Comparison of ENCODE assay signal across 20 cellular contexts in genomic region chrX:47179928-47180255, GRCh38. TPM values are rescaled to one million over a fixed set of nuclear protein-coding genes. Genes with fewer than 3 reads are reported as not detected.
DNase-seq lines count a peak whose midpoint lies in the region; ATAC-seq and TF ChIP-seq lines count a peak whose summit lies in the region.
"Had no signal": no experiment of that assay in that cellular context is flagged by ENCODE, and none has a peak within 500 bp of the region (broad histone marks: within the 10 kb centered on the region; RNA-seq: fewer than 3 reads in every experiment).

No MANE protein-coding gene starts in this region.

- peaks cover 0 to 100% of the 10 kb centered on the region in 2 donors for H3K36me3 ChIP-seq in gastroesophageal sphincter
- peaks cover 39% of the 10 kb centered on the region for H3K36me3 ChIP-seq in osteoblast (ENCODE audit: insufficient read depth, low read length)
- no peaks in the 10 kb centered on the region for H3K36me3 ChIP-seq in aorta (ENCODE audit: control insufficient read depth in 1 of 2, insufficient read depth in 2 of 2, low read length in 1 of 2)

- H3K27me3 ChIP-seq in gastroesophageal sphincter = no peaks in the 10 kb centered on the region
- H3K27me3 ChIP-seq in osteoblast (ENCODE audit: insufficient read depth, low read length) = no peaks in the 10 kb centered on the region
- H3K27me3 ChIP-seq in aorta (ENCODE audit: control insufficient read depth in 1 of 2, insufficient read depth in 2 of 2, low read length in 1 of 2) = no peaks in the 10 kb centered on the region
- no peaks in the 10 kb centered on the region; the same call in 1 of the 2 replicates for H3K27me3 ChIP-seq in H9 (ENCODE audit: insufficient read depth, low read length)

- H3K79me1 ChIP-seq in H9 (ENCODE audit: insufficient read depth, low read depth, low read length, poor library complexity, severe bottlenecking) = no peaks in the 10 kb centered on the region

- no peak for TF ChIP-seq CTCF in natural killer cell (IDR thresholded peaks at IDR 0.05)
- no peak for TF ChIP-seq CTCF in gastroesophageal sphincter (IDR thresholded peaks at IDR 0.05)
- TF ChIP-seq CTCF in osteoblast (IDR thresholded peaks at IDR 0.05; ENCODE audit: extremely low read depth, low read depth, low read length) = no peak
- TF ChIP-seq CTCF in H9 (conservative IDR thresholded peaks at IDR 0.05) = no peak

- H4K8ac ChIP-seq in H9 (replicated peaks; ENCODE audit: insufficient read length, low read depth, low read length) = no peak overlapping the region

- H3K27ac ChIP-seq in gastroesophageal sphincter = peak overlapping the region in 3 of 4 donors; percentile 26 to 57 (median 56)
- no peak overlapping the region for H3K27ac ChIP-seq in osteoblast (ENCODE audit: low read depth, low read length)
- no peak overlapping the region for H3K27ac ChIP-seq in aorta (ENCODE audit: low read depth in 1 of 2, low read length in 2 of 2)
- no peak overlapping the region for H3K27ac ChIP-seq in H9 (ENCODE audit: insufficient read length, low read depth, low read length)

- peaks cover 10% of the 10 kb centered on the region for H3K36me3 Mint-ChIP-seq in natural killer cell treated with Interleukin-12 subunit alpha and Interleukin-12 subunit beta and Interleukin-15 and Interleukin-18, amount 100 ng/mL, for 72 hours
- H3K36me3 Mint-ChIP-seq in natural killer cell (no peaks in the 10 kb centered on the region), H9 (ENCODE audit: insufficient read depth in 1 of 3, low read depth in 3 of 3) (peaks cover 48 to 83% (median 71%) of the 10 kb centered on the region in 3 experiments)

- peaks cover 0 to 7% of the 10 kb centered on the region in 2 donors for H3K4me1 Mint-ChIP-seq in natural killer cell treated with Interleukin-12 subunit alpha and Interleukin-12 subunit beta and Interleukin-15 and Interleukin-18, amount 100 ng/mL, for 72 hours (ENCODE audit: low read depth in 2 of 2)
- no peaks in the 10 kb centered on the region for H3K4me1 Mint-ChIP-seq in natural killer cell
- H3K4me1 Mint-ChIP-seq in H9 = no peaks in the 10 kb centered on the region
- H3K4me1 Mint-ChIP-seq: CD14-positive monocyte had no signal

- H3K27ac Mint-ChIP-seq in natural killer cell treated with Interleukin-12 subunit alpha and Interleukin-12 subunit beta and Interleukin-15 and Interleukin-18, amount 100 ng/mL, for 72 hours = no peak overlapping the region
- H3K27ac Mint-ChIP-seq in natural killer cell (no peak overlapping the region), H9 (no peak overlapping the region)

- no peak overlapping the region for H2BK20ac ChIP-seq in H9 (ENCODE audit: low read depth, low read length, poor library complexity, severe bottlenecking)

- no peak overlapping the region for H4K5ac ChIP-seq in H9 (ENCODE audit: insufficient read length, low read depth, low read length)

- H2BK12ac ChIP-seq in H9 (ENCODE audit: insufficient read length, low read depth, low read length) = no peak overlapping the region

- no peaks in the 10 kb centered on the region for H3K79me2 ChIP-seq in osteoblast (ENCODE audit: insufficient read depth, low read length)
- no peaks in the 10 kb centered on the region for H3K79me2 ChIP-seq in H9 (ENCODE audit: insufficient read depth, low read length)

- H3K18ac ChIP-seq in H9 (ENCODE audit: insufficient read length, low read depth, low read length) = no peak overlapping the region

- no peak overlapping the region for H2AFZ ChIP-seq in osteoblast (ENCODE audit: low read length)
- H2AFZ ChIP-seq in H9 (ENCODE audit: low read length) = no peak overlapping the region

- no peaks in the 10 kb centered on the region for H3K23me2 ChIP-seq in H9 (ENCODE audit: insufficient read length, low read depth, low read length, poor library complexity, severe bottlenecking)

- H4K20me1 ChIP-seq in osteoblast (ENCODE audit: insufficient read depth, low read length) = peaks cover 14% of the 10 kb centered on the region
- no peaks in the 10 kb centered on the region for H4K20me1 ChIP-seq in H9 (ENCODE audit: control insufficient read depth, insufficient read depth, insufficient read length)

- no peak overlapping the region for H3K4me3 Mint-ChIP-seq in natural killer cell treated with Interleukin-12 subunit alpha and Interleukin-12 subunit beta and Interleukin-15 and Interleukin-18, amount 100 ng/mL, for 72 hours
- H3K4me3 Mint-ChIP-seq in natural killer cell (no peak overlapping the region), H9 (no peak overlapping the region)
- H3K4me3 Mint-ChIP-seq: CD14-positive monocyte had no signal

- intact Hi-C loops in natural killer cell (cut with micrococcal nuclease) = no loop called here
- intact Hi-C loops in aorta (cut with DNase I) = no loop called here

- H3T11ph ChIP-seq in H9 (ENCODE audit: low read length) = no peak overlapping the region

- ATAC-seq in natural killer cell treated with Interleukin-12 subunit alpha and Interleukin-12 subunit beta and Interleukin-15 and Interleukin-18, amount 100 ng/mL, for 72 hours = no peak
- ATAC-seq in natural killer cell (no peak), gastroesophageal sphincter (no peak), aorta (ENCODE audit: low FRiP score) (no peak), HG02981 (IDR thresholded peaks at IDR 0.05; ENCODE audit: unreplicated experiment) (no peak)

- no peak overlapping the region for H3K4ac ChIP-seq in H9 (ENCODE audit: low read depth, low read length)

- H2BK120ac ChIP-seq in H9 (ENCODE audit: low read depth, low read length, poor library complexity, severe bottlenecking) = no peak overlapping the region

- no peak for TF ChIP-seq EP300 in gastroesophageal sphincter (IDR thresholded peaks at IDR 0.05)

- H3K27me3 Mint-ChIP-seq in natural killer cell treated with Interleukin-12 subunit alpha and Interleukin-12 subunit beta and Interleukin-15 and Interleukin-18, amount 100 ng/mL, for 72 hours = peaks cover 0 to 14% of the 10 kb centered on the region in 2 donors
- H3K27me3 Mint-ChIP-seq in natural killer cell (ENCODE audit: low read depth in 2 of 2) (no peaks in the 10 kb centered on the region), H9 (ENCODE audit: low read depth) (no peaks in the 10 kb centered on the region; the same call in 1 of the 2 replicates)

- H2BK15ac ChIP-seq in H9 (ENCODE audit: low read depth, low read length) = no peak overlapping the region

- H3K56ac ChIP-seq in H9 (ENCODE audit: insufficient read length, low read depth, low read length) = no peak overlapping the region

- no peak overlapping the region for H2AK5ac ChIP-seq in H9 (ENCODE audit: insufficient read length, low read length)

- H3K14ac ChIP-seq in H9 (ENCODE audit: insufficient read depth, low read length) = no peak overlapping the region

- no peaks in the 10 kb centered on the region for H3K9me3 Mint-ChIP-seq in natural killer cell treated with Interleukin-12 subunit alpha and Interleukin-12 subunit beta and Interleukin-15 and Interleukin-18, amount 100 ng/mL, for 72 hours
- H3K9me3 Mint-ChIP-seq in natural killer cell (no peaks in the 10 kb centered on the region), H9 (peaks cover 57 to 77% of the 10 kb centered on the region in 2 experiments)

- H3K4me3 ChIP-seq in gastroesophageal sphincter (no peak overlapping the region), osteoblast (ENCODE audit: insufficient read depth, low read length) (no peak overlapping the region), aorta (ENCODE audit: low read length in 2 of 2) (no peak overlapping the region)

- peaks cover 0 to 18% (median 0%) of the 10 kb centered on the region in 3 donors for H3K4me1 ChIP-seq in gastroesophageal sphincter
- H3K4me1 ChIP-seq in osteoblast (ENCODE audit: insufficient read depth, low read length) = no peaks in the 10 kb centered on the region
- no peaks in the 10 kb centered on the region for H3K4me1 ChIP-seq in aorta (ENCODE audit: control insufficient read depth in 1 of 2, insufficient read depth in 2 of 2, low read length in 2 of 2)
- H3K4me1 ChIP-seq in H9 (ENCODE audit: insufficient read depth, low read length) = no peaks in the 10 kb centered on the region

- H2BK5ac ChIP-seq in H9 (ENCODE audit: insufficient read length, low read length) = no peak overlapping the region

- DNase-seq in natural killer cell treated with Interleukin-12 subunit alpha and Interleukin-12 subunit beta and Interleukin-15 and Interleukin-18, amount 100 ng/mL, for 72 hours (ENCODE audit: low spot score) = peak; percentile 32
- DNase-seq in natural killer cell (no peak), osteoblast (ENCODE audit: insufficient read length, low spot score, missing footprints) (peak; percentile 22), aorta (peak; percentile 43 to 71), H9 (no peak)
- DNase-seq in activated CD8-positive, alpha-beta memory T cell treated with anti-CD3 and anti-CD28 coated beads, Interleukin-2, amount 50 U/mL, for 48 hours = no peak
- DNase-seq: AML-193, DMS 273 treated with DMSO at 0.1 percent for 48 hours, GF-D8, Karpas-422, MM.1S, NCI-H1105, NCI-H1694 treated with DMSO at 0.1 percent for 48 hours, NCI-H2107, NCI-H2227 treated with DMSO at 0.1 percent for 48 hours, NCI-H524, SHP77 treated with DMSO at 0.1 percent for 48 hours had no signal

- H3K23ac ChIP-seq in H9 (ENCODE audit: insufficient read length, low read depth, low read length) = no peak overlapping the region

- H3K9me3 ChIP-seq in gastroesophageal sphincter = no peaks in the 10 kb centered on the region
- H3K9me3 ChIP-seq in osteoblast (ENCODE audit: low read depth, low read length) = no peaks in the 10 kb centered on the region
- H3K9me3 ChIP-seq in aorta (ENCODE audit: control insufficient read depth, low read length) = no peaks in the 10 kb centered on the region
- no peaks in the 10 kb centered on the region for H3K9me3 ChIP-seq in H9 (ENCODE audit: control insufficient read depth, low read depth, low read length)

- no peak for TF ChIP-seq POLR2A in gastroesophageal sphincter (IDR thresholded peaks at IDR 0.05)

- no peak overlapping the region for H3K4me2 ChIP-seq in osteoblast (ENCODE audit: insufficient read depth, low read length)
- H3K4me2 ChIP-seq in H9 (ENCODE audit: insufficient read depth, insufficient read length, low read length) = no peak overlapping the region

- no peak overlapping the region for H3K9ac ChIP-seq in H9 (ENCODE audit: extremely low read depth, insufficient read length, low read length)

- 65% methylated on average over 3 of the region's 18 CpGs; no CpG with 5 or more reads in 1 of the 2 donors for WGBS in gastroesophageal sphincter (ENCODE audit: low coverage in 1 of 2), 2 donors
- 86 to 91% methylated on average over 18 of the region's 18 CpGs for WGBS in aorta, 2 donors
- no CpG with 5 or more reads among the region's 18 CpGs for WGBS in H9 (ENCODE audit: extremely low coverage, insufficient read length, low lambda C conversion rate)

- no peak overlapping the region for H4K91ac ChIP-seq in H9 (ENCODE audit: insufficient read length, low read depth, low read length)

RNA-seq across cellular contexts. Expression of gene UBA1, which starts 13.7 kb away (rescaled TPM):
- 100 to 1,000 TPM; 227 to 243 TPM for total RNA-seq in natural killer cell treated with Interleukin-12 subunit alpha and Interleukin-12 subunit beta and Interleukin-15 and Interleukin-18, amount 100 ng/mL, for 72 hours
- 100 to 1,000 TPM; 118 to 168 (median 120) TPM for total RNA-seq in natural killer cell
- total RNA-seq in gastroesophageal sphincter = 100 to 1,000 TPM; 108 to 211 (median 123) TPM
- total RNA-seq in osteoblast = 142 and 150 TPM in 2 replicates
- 100 to 1,000 TPM; 160 to 167 TPM for total RNA-seq in aorta
- polyA plus RNA-seq in aorta = 100 to 1,000 TPM in 1 of 2 donors, 10 to 100 TPM in 1; 33.8 to 109 TPM
- total RNA-seq in H9 (2021) = 421 and 427 TPM in 2 replicates

RNA-seq across cellular contexts. Expression of gene RBM10, which starts 34.9 kb away (rescaled TPM):
- total RNA-seq in natural killer cell treated with Interleukin-12 subunit alpha and Interleukin-12 subunit beta and Interleukin-15 and Interleukin-18, amount 100 ng/mL, for 72 hours = 10 to 100 TPM; 59.6 to 62.2 TPM
- 10 to 100 TPM; 37.5 to 43.7 (median 39.4) TPM for total RNA-seq in natural killer cell
- 10 to 100 TPM; 25.2 to 33.1 (median 29.2) TPM for total RNA-seq in gastroesophageal sphincter
- total RNA-seq in osteoblast = 29.2 and 32.9 TPM in 2 replicates
- 10 to 100 TPM; 23.0 to 25.7 TPM for total RNA-seq in aorta
- polyA plus RNA-seq in aorta = 10 to 100 TPM in 1 of 2 donors, 1 to 10 TPM in 1; 8.4 to 46.8 TPM
- 55.8 and 57.3 TPM in 2 replicates for total RNA-seq in H9 (2021)

RNA-seq across cellular contexts. Expression of gene NDUFB11, which starts 35.4 kb away (rescaled TPM):
- 10 to 100 TPM; 50.8 to 75.4 TPM for total RNA-seq in natural killer cell treated with Interleukin-12 subunit alpha and Interleukin-12 subunit beta and Interleukin-15 and Interleukin-18, amount 100 ng/mL, for 72 hours
- total RNA-seq in natural killer cell (10 to 100 TPM; 38.2 to 43.3 (median 42.3) TPM), gastroesophageal sphincter (10 to 100 TPM; 43.3 to 66.8 (median 53.0) TPM), osteoblast (43.1 and 45.4 TPM in 2 replicates), aorta (10 to 100 TPM; 33.7 to 40.3 TPM), H9 (2021) (98.5 and 100 TPM in 2 replicates)
- 10 to 100 TPM; 65.7 to 69.5 TPM for polyA plus RNA-seq in aorta

RNA-seq across cellular contexts. Expression of gene CDK16, which starts 38.6 kb away (rescaled TPM):
- total RNA-seq in natural killer cell treated with Interleukin-12 subunit alpha and Interleukin-12 subunit beta and Interleukin-15 and Interleukin-18, amount 100 ng/mL, for 72 hours = 10 to 100 TPM; 62.2 to 63.7 TPM
- 100 to 1,000 TPM; 112 to 140 (median 126) TPM for total RNA-seq in natural killer cell
- 10 to 100 TPM; 45.8 to 76.1 (median 55.6) TPM for total RNA-seq in gastroesophageal sphincter
- 61.2 and 65.4 TPM in 2 replicates for total RNA-seq in osteoblast
- total RNA-seq in aorta = 10 to 100 TPM; 52.5 to 61.3 TPM
- polyA plus RNA-seq in aorta = 10 to 100 TPM; 14.0 to 45.5 TPM
- 224 and 226 TPM in 2 replicates for total RNA-seq in H9 (2021)

RNA-seq across cellular contexts. Expression of gene USP11, which starts 52.9 kb away (rescaled TPM):
- 10 to 100 TPM; 45.7 to 49.2 TPM for total RNA-seq in natural killer cell treated with Interleukin-12 subunit alpha and Interleukin-12 subunit beta and Interleukin-15 and Interleukin-18, amount 100 ng/mL, for 72 hours
- total RNA-seq in natural killer cell = 100 to 1,000 TPM; 107 to 131 (median 108) TPM
- total RNA-seq in gastroesophageal sphincter = 10 to 100 TPM; 26.9 to 64.6 (median 40.7) TPM
- 28.2 and 31.8 TPM in 2 replicates for total RNA-seq in osteoblast
- 10 to 100 TPM; 68.9 to 90.3 TPM for total RNA-seq in aorta
- polyA plus RNA-seq in aorta = 10 to 100 TPM; 15.3 to 79.0 TPM
- total RNA-seq in H9 (2021) = 150 and 153 TPM in 2 replicates

Comparison
In these comparisons a context has a peak if more than half of its experiments do, and no peak if none do; other contexts are left out.
1. DNase-seq: peak in natural killer cell treated with Interleukin-12 subunit alpha and Interleukin-12 subunit beta and Interleukin-15 and Interleukin-18, amount 100 ng/mL, for 72 hours (single experiment), osteoblast (single experiment) and aorta (2 of 2); none in natural killer cell (single experiment), H9 (single experiment) and activated CD8-positive, alpha-beta memory T cell treated with anti-CD3 and anti-CD28 coated beads, Interleukin-2, amount 50 U/mL, for 48 hours (single experiment).
2. H3K27ac ChIP-seq: peak in gastroesophageal sphincter (3 of 4); none in osteoblast (single experiment), aorta (0 of 2) and H9 (single experiment).